Comparison of ENCODE assay signal across 13 cellular contexts in the genomic region with DNA sequence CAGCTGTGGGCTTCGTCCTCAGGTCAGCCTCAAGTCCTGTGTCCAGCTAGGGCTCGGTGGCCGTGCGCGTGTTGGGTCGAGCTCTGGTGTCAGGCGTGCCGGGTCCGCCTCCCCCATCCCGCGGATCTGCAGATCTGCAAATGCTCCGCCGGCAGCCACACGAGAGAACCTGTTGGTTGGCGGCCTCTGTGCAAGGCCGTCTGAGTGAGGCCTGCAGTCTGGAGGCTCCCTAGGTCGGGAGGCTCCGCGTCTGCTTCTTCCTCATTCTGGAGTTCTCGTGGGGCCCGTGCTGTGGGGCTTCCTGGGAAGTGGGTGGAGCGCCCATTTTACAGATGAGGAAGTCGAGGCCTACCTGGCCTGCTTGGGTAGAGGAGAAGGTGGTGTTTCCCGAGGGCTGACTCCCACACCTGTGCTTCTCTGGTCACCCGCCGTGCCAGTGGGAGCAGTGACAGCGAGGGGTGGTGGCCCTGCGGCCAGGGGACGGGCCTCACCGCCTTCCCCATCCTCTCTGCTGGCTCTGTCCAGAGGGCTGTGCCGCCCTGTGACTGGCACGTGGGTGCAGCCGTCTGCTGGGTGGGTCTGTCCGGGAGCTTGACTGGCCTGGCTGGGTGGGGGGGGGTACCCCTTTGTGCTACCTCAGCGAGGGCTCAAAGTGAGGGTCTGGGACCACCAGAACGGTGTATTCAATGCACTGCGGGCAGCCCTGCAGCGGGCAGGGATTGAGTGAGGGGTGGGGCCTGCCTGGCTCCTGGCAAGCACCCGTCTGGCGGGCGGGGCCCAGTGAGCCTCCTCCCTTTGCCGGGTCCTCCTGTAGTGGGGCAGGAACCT. TPM values are rescaled to one million over a fixed set of nuclear protein-coding genes. Genes with fewer than 3 reads are reported as not detected.
DNase-seq lines count a peak whose midpoint lies in the region; ATAC-seq and TF ChIP-seq lines count a peak whose summit lies in the region.
"Had no signal": no experiment of that assay in that cellular context is flagged by ENCODE, and none has a peak within 500 bp of the region (broad histone marks: within the 10 kb centered on the region; RNA-seq: fewer than 3 reads in every experiment).

No MANE protein-coding gene starts in this region.

- H4K91ac ChIP-seq in H9 (ENCODE audit: insufficient read length, low read depth, low read length), result no peak overlapping the region

- H4K20me1 ChIP-seq in H9 (ENCODE audit: control insufficient read depth, insufficient read depth, insufficient read length), result no peaks in the 10 kb centered on the region

- TF ChIP-seq POLR2A in gastroesophageal sphincter (IDR thresholded peaks at IDR 0.05), result no peak

- intact Hi-C loops in natural killer cell (cut with micrococcal nuclease), result no loop called here
- intact Hi-C loops in Caco-2 (cut with micrococcal nuclease; ENCODE audit: unreplicated experiment), result no loop called here

- peaks cover 48% of the 10 kb centered on the region for H3K79me2 ChIP-seq in H9 (ENCODE audit: insufficient read depth, low read length)

- CTCF ChIA-PET in Caco-2 (lab: Charles Lee), result no interaction called here

- H3K4me3 Mint-ChIP-seq in H9, result peak overlapping the region; percentile 17 to 25; a peak in 3 of 5 replicates
- H3K4me3 Mint-ChIP-seq in activated naive CD8-positive, alpha-beta T cell treated with anti-CD3 and anti-CD28 coated beads for 36 hours, result peak overlapping the region; percentile 25
- peak overlapping the region; percentile 35 for H3K4me3 Mint-ChIP-seq in natural killer cell
- H3K4me3 Mint-ChIP-seq in Caco-2 (ENCODE audit: unreplicated experiment), result no peak overlapping the region

- no peak overlapping the region for H4K5ac ChIP-seq in H9 (ENCODE audit: insufficient read length, low read depth, low read length)

- H3K9me3 Mint-ChIP-seq in H9, result no peaks in the 10 kb centered on the region
- no peaks in the 10 kb centered on the region for H3K9me3 Mint-ChIP-seq in activated naive CD8-positive, alpha-beta T cell treated with anti-CD3 and anti-CD28 coated beads for 36 hours
- H3K9me3 Mint-ChIP-seq in natural killer cell, result no peaks in the 10 kb centered on the region
- H3K9me3 Mint-ChIP-seq in Caco-2 (ENCODE audit: unreplicated experiment), result no peaks in the 10 kb centered on the region

- no peaks in the 10 kb centered on the region; the same call in 1 of the 2 replicates for H3K4me1 ChIP-seq in H9 (ENCODE audit: insufficient read depth, low read length)
- H3K4me1 ChIP-seq in gastroesophageal sphincter, result peaks cover 0 to 54% (median 26%) of the 10 kb centered on the region in 3 donors
- H3K4me1 ChIP-seq in Caco-2, result peaks cover 7% of the 10 kb centered on the region

- no peak overlapping the region for H3K14ac ChIP-seq in H9 (ENCODE audit: insufficient read depth, low read length)

- peaks cover 9% of the 10 kb centered on the region for H3K79me1 ChIP-seq in H9 (ENCODE audit: insufficient read depth, low read depth, low read length, poor library complexity, severe bottlenecking)

- H3K4me2 ChIP-seq in H9 (ENCODE audit: insufficient read depth, insufficient read length, low read length), result no peak overlapping the region

- H3K27ac Mint-ChIP-seq in H9 (0 out of 7 replicates have a peak overlapping the region, but pooled peaks of 1 of the 3 experiments have one; percentile 53), natural killer cell (peak overlapping the region; percentile 94 to 96), Caco-2 (ENCODE audit: unreplicated experiment) (no peak overlapping the region)
- H3K27ac Mint-ChIP-seq in activated naive CD8-positive, alpha-beta T cell treated with anti-CD3 and anti-CD28 coated beads for 36 hours, result no peak overlapping the region

- H4K8ac ChIP-seq in H9 (replicated peaks; ENCODE audit: insufficient read length, low read depth, low read length), result no peak overlapping the region

- no peak for ATAC-seq in natural killer cell
- no peak for ATAC-seq in gastroesophageal sphincter
- no peak for ATAC-seq in GM19023 (IDR thresholded peaks at IDR 0.05; ENCODE audit: unreplicated experiment)

- no peak overlapping the region for H3K4me3 ChIP-seq in gastroesophageal sphincter
- H3K4me3 ChIP-seq in Caco-2 (ENCODE audit: low read depth, low read length), result no peak overlapping the region
- H3K4me3 ChIP-seq: SJSA1 had no signal

- BruUV-seq in Caco-2 (replicated peaks; lab: Mats Ljungman, UMichigan), result no TSS peak

- H3K27ac ChIP-seq in C4-2B, result peak overlapping the region; percentile 4; the same call in 1 of the 2 replicates
- no peak overlapping the region for H3K27ac ChIP-seq in H9 (ENCODE audit: insufficient read length, low read depth, low read length)
- H3K27ac ChIP-seq in gastroesophageal sphincter, result no peak overlapping the region
- H3K27ac ChIP-seq: SJSA1 had no signal

- no peak for TF ChIP-seq EP300 in gastroesophageal sphincter (IDR thresholded peaks at IDR 0.05)

- no peak for DNase-seq in H9
- no peak for DNase-seq in activated naive CD8-positive, alpha-beta T cell treated with anti-CD3 and anti-CD28 coated beads for 36 hours
- no peak for DNase-seq in natural killer cell
- DNase-seq in NCI-H524 treated with DMSO at 0.1 percent for 48 hours (lab: John Stamatoyannopoulos, UW), result no peak
- no peak for DNase-seq in Caco-2
- DNase-seq: activated CD4-positive, alpha-beta T cell treated with anti-CD3 and anti-CD28 coated beads for 4 hours; midbrain; NCI-H1092; NCI-H510A treated with DMSO at 0.1 percent for 48 hours had no signal

- H3K27me3 ChIP-seq in H9 (ENCODE audit: insufficient read depth, low read length) (no peaks in the 10 kb centered on the region), gastroesophageal sphincter (no peaks in the 10 kb centered on the region), Caco-2 (replicated peaks; ENCODE audit: control insufficient read depth, insufficient read depth, low read length) (no peaks in the 10 kb centered on the region)
- H3K27me3 ChIP-seq: SJSA1 had no signal

- H2AK5ac ChIP-seq in H9 (ENCODE audit: insufficient read length, low read length), result no peak overlapping the region

- H3K23ac ChIP-seq in H9 (ENCODE audit: insufficient read length, low read depth, low read length), result no peak overlapping the region

- H3K4me1 Mint-ChIP-seq in H9, result peaks cover 21 to 28% of the 10 kb centered on the region in 2 experiments
- peaks cover 28% of the 10 kb centered on the region for H3K4me1 Mint-ChIP-seq in activated naive CD8-positive, alpha-beta T cell treated with anti-CD3 and anti-CD28 coated beads for 36 hours
- H3K4me1 Mint-ChIP-seq in natural killer cell, result peaks cover 25 to 48% of the 10 kb centered on the region in 2 donors
- H3K4me1 Mint-ChIP-seq in Caco-2 (ENCODE audit: low read depth, unreplicated experiment), result no peaks in the 10 kb centered on the region

- H3K36me3 Mint-ChIP-seq in H9 (ENCODE audit: insufficient read depth in 1 of 3, low read depth in 3 of 3), result peaks cover 2 to 5% (median 4%) of the 10 kb centered on the region in 3 experiments; a peak in 6 of 7 replicates
- peaks cover 2% of the 10 kb centered on the region for H3K36me3 Mint-ChIP-seq in activated naive CD8-positive, alpha-beta T cell treated with anti-CD3 and anti-CD28 coated beads for 36 hours
- no peaks in the 10 kb centered on the region for H3K36me3 Mint-ChIP-seq in natural killer cell
- H3K36me3 Mint-ChIP-seq in Caco-2 (ENCODE audit: insufficient read depth, unreplicated experiment), result peaks cover 10% of the 10 kb centered on the region

- POLR2A ChIA-PET in Caco-2 (lab: Charles Lee), result no interaction called here

- H2BK12ac ChIP-seq in H9 (ENCODE audit: insufficient read length, low read depth, low read length), result no peak overlapping the region

- no peak overlapping the region for H3K18ac ChIP-seq in H9 (ENCODE audit: insufficient read length, low read depth, low read length)

- H3K4ac ChIP-seq in H9 (ENCODE audit: low read depth, low read length), result no peak overlapping the region

- H2BK15ac ChIP-seq in H9 (ENCODE audit: low read depth, low read length), result no peak overlapping the region

- no peak overlapping the region for H3K56ac ChIP-seq in H9 (ENCODE audit: insufficient read length, low read depth, low read length)

- no peak overlapping the region for H3T11ph ChIP-seq in H9 (ENCODE audit: low read length)

- no peaks in the 10 kb centered on the region for H3K36me3 ChIP-seq in gastroesophageal sphincter
- no peaks in the 10 kb centered on the region; the same call in 1 of the 2 replicates for H3K36me3 ChIP-seq in Caco-2 (ENCODE audit: control insufficient read depth, insufficient read depth, low read length)

- H3K27me3 Mint-ChIP-seq in H9 (ENCODE audit: low read depth) (no peaks in the 10 kb centered on the region), natural killer cell (ENCODE audit: low read depth in 2 of 2) (no peaks in the 10 kb centered on the region), Caco-2 (ENCODE audit: insufficient read depth, unreplicated experiment) (no peaks in the 10 kb centered on the region)
- H3K27me3 Mint-ChIP-seq in activated naive CD8-positive, alpha-beta T cell treated with anti-CD3 and anti-CD28 coated beads for 36 hours, result no peaks in the 10 kb centered on the region

- H3K23me2 ChIP-seq in H9 (ENCODE audit: insufficient read length, low read depth, low read length, poor library complexity, severe bottlenecking), result peaks cover 11% of the 10 kb centered on the region

- H2BK120ac ChIP-seq in H9 (ENCODE audit: low read depth, low read length, poor library complexity, severe bottlenecking), result no peak overlapping the region

- TF ChIP-seq CTCF in C4-2B (conservative IDR thresholded peaks at IDR 0.05), result no peak
- no peak for TF ChIP-seq CTCF in H9 (conservative IDR thresholded peaks at IDR 0.05)
- TF ChIP-seq CTCF in natural killer cell (IDR thresholded peaks at IDR 0.05), result no peak
- no peak for TF ChIP-seq CTCF in gastroesophageal sphincter (IDR thresholded peaks at IDR 0.05)
- TF ChIP-seq CTCF in Caco-2 (IDR thresholded peaks at IDR 0.05; ENCODE audit: insufficient read depth in 1 of 2, low read depth in 1 of 2, low read length in 1 of 2, severe bottlenecking in 1 of 2, unreplicated experiment in 1 of 2), result no peak

- no peak overlapping the region for H3K9ac ChIP-seq in H9 (ENCODE audit: extremely low read depth, insufficient read length, low read length)

- H2BK5ac ChIP-seq in H9 (ENCODE audit: insufficient read length, low read length), result no peak overlapping the region

- no peaks in the 10 kb centered on the region for H3K9me3 ChIP-seq in H9 (ENCODE audit: control insufficient read depth, low read depth, low read length)
- H3K9me3 ChIP-seq in gastroesophageal sphincter, result no peaks in the 10 kb centered on the region
- H3K9me3 ChIP-seq in Caco-2, result no peaks in the 10 kb centered on the region
- H3K9me3 ChIP-seq: SJSA1 had no signal

- no peak overlapping the region for H2AFZ ChIP-seq in H9 (ENCODE audit: low read length)

- no CpG with 5 or more reads among the region's 42 CpGs for WGBS in H9 (ENCODE audit: extremely low coverage, insufficient read length, low lambda C conversion rate)
- no CpG with 5 or more reads among the region's 42 CpGs for WGBS in gastroesophageal sphincter (ENCODE audit: low coverage in 1 of 2), 2 donors

- H2BK20ac ChIP-seq in H9 (ENCODE audit: low read depth, low read length, poor library complexity, severe bottlenecking), result no peak overlapping the region

RNA-seq across cellular contexts. Expression of a gene that starts 3.3 kb away (rescaled TPM):
- total RNA-seq in H9 (2021) (96.6 and 100.0 TPM in 2 replicates), natural killer cell (100 to 1,000 TPM; 138 to 143 (median 139) TPM), gastroesophageal sphincter (10 to 100 TPM; 40.4 to 57.4 (median 46.2) TPM), Caco-2 (2022) (44.4 and 49.6 TPM in 2 replicates)
- total RNA-seq in activated naive CD8-positive, alpha-beta T cell treated with anti-CD3 and anti-CD28 coated beads for 36 hours, result 10 to 100 TPM; 50.7 to 51.1 TPM

RNA-seq across cellular contexts. Expression of a gene that starts 39.1 kb away (rescaled TPM):
- total RNA-seq in H9 (2021) (12.2 and 12.9 TPM in 2 replicates), natural killer cell (10 to 100 TPM; 13.0 to 20.9 (median 13.1) TPM), gastroesophageal sphincter (1 to 10 TPM in 3 of 4 donors, under 1 TPM in 1; 0.47 to 4.2 (median 2.3) TPM), Caco-2 (2022) (12.6 and 14.0 TPM in 2 replicates)
- 1 to 10 TPM; 5.7 to 5.9 TPM for total RNA-seq in activated naive CD8-positive, alpha-beta T cell treated with anti-CD3 and anti-CD28 coated beads for 36 hours

RNA-seq across cellular contexts. Expression of a gene that starts 39.1 kb away (rescaled TPM):
- total RNA-seq in H9 (2021) (65.0 and 69.0 TPM in 2 replicates), natural killer cell (10 to 100 TPM; 43.1 to 53.7 (median 46.9) TPM), gastroesophageal sphincter (10 to 100 TPM; 48.6 to 73.4 (median 58.1) TPM), Caco-2 (2022) (78.3 and 84.1 TPM in 2 replicates)
- total RNA-seq in activated naive CD8-positive, alpha-beta T cell treated with anti-CD3 and anti-CD28 coated beads for 36 hours, result 10 to 100 TPM; 31.0 to 35.0 TPM

RNA-seq across cellular contexts. Expression of a gene that starts 59.0 kb away (rescaled TPM):
- 47.5 and 50.3 TPM in 2 replicates for total RNA-seq in H9 (2021)
- 100 to 1,000 TPM in 1 of 2 experiments, 10 to 100 TPM in 1; 98.7 to 106 TPM for total RNA-seq in activated naive CD8-positive, alpha-beta T cell treated with anti-CD3 and anti-CD28 coated beads for 36 hours
- total RNA-seq in natural killer cell, result 100 to 1,000 TPM; 554 to 652 (median 608) TPM
- 100 to 1,000 TPM in 1 of 4 donors, 10 to 100 TPM in 3; 80.0 to 117 (median 91.0) TPM for total RNA-seq in gastroesophageal sphincter
- total RNA-seq in Caco-2 (2022), result 47.7 and 51.8 TPM in 2 replicates

Comparison
In these comparisons a context has a peak if more than half of its experiments do, and no peak if none do; other contexts are left out.
1. H3K27ac Mint-ChIP-seq: peak in natural killer cell (2 of 2); none in activated naive CD8-positive, alpha-beta T cell treated with anti-CD3 and anti-CD28 coated beads for 36 hours (single experiment) and Caco-2 (single experiment).